In the genomic region with DNA sequence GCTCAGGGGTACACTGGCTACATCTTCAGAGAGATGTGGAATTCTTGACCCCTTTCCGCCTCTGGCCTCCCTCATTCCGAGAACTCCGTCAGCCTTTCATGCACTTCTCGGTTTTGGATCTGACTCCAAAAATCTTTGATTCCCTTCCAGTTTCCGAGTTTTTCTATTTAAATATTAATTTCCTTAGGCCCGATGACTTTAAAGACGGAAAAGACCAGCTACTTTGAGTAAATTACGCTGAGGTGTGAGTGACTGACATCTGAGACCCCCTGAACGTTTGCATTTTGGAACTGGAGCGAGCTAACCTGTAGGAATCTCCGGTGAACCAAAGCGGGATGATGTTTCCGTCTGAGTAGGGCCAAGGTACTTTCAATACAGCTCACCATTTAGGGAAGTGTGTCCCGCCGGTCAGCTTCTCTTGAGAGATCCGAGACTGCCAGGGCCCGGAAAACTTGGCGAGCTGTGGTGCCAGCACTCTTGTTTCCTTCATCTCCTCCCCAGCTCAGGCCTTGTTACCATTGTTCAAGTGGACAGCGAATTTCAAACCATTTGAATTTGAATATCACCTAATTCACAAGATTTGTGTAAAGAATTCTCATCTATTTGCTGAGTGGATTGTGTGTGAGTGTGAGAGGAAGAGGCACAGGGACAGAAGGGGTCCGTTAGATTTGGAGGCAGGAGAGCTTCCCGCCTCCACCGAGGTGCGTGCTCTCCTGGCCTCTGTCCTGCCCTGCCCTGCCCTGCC, we compare ENCODE assay signal across 1 cellular context.
TF ChIP-seq lines count a peak whose summit lies in the region.

No MANE protein-coding gene starts in this region.

TF ChIP-seq in WTC11, 78 proteins besides CTCF, POLR2A, EP300 and RAD21 (continued from another document):
- TF ChIP-seq, protein P1, sequence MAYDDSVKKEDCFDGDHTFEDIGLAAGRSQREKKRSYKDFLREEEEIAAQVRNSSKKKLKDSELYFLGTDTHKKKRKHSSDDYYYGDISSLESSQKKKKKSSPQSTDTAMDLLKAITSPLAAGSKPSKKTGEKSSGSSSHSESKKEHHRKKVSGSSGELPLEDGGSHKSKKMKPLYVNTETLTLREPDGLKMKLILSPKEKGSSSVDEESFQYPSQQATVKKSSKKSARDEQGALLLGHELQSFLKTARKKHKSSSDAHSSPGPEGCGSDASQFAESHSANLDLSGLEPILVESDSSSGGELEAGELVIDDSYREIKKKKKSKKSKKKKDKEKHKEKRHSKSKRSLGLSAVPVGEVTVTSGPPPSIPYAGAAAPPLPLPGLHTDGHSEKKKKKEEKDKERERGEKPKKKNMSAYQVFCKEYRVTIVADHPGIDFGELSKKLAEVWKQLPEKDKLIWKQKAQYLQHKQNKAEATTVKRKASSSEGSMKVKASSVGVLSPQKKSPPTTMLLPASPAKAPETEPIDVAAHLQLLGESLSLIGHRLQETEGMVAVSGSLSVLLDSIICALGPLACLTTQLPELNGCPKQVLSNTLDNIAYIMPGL (CRISPR knock-in tag; IDR thresholded peaks at IDR 0.05), result no peak
- TF ChIP-seq CREM (CRISPR knock-in tag; IDR thresholded peaks at IDR 0.05) (no peak), TEAD4 (CRISPR knock-in tag; IDR thresholded peaks at IDR 0.05) (no peak), JUN (CRISPR knock-in tag; IDR thresholded peaks at IDR 0.05) (no peak), ZNF396 (CRISPR knock-in tag; IDR thresholded peaks at IDR 0.05; ENCODE audit: borderline replicate concordance) (no peak), ZNF219 (CRISPR knock-in tag; IDR thresholded peaks at IDR 0.05; ENCODE audit: borderline replicate concordance) (no peak), ZBTB21 (CRISPR knock-in tag; IDR thresholded peaks at IDR 0.05; ENCODE audit: borderline replicate concordance) (no peak)
- TF ChIP-seq, protein P2, sequence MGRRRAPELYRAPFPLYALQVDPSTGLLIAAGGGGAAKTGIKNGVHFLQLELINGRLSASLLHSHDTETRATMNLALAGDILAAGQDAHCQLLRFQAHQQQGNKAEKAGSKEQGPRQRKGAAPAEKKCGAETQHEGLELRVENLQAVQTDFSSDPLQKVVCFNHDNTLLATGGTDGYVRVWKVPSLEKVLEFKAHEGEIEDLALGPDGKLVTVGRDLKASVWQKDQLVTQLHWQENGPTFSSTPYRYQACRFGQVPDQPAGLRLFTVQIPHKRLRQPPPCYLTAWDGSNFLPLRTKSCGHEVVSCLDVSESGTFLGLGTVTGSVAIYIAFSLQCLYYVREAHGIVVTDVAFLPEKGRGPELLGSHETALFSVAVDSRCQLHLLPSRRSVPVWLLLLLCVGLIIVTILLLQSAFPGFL (CRISPR knock-in tag; IDR thresholded peaks at IDR 0.05; ENCODE audit: borderline replicate concordance), result no peak
- TF ChIP-seq, protein P3, sequence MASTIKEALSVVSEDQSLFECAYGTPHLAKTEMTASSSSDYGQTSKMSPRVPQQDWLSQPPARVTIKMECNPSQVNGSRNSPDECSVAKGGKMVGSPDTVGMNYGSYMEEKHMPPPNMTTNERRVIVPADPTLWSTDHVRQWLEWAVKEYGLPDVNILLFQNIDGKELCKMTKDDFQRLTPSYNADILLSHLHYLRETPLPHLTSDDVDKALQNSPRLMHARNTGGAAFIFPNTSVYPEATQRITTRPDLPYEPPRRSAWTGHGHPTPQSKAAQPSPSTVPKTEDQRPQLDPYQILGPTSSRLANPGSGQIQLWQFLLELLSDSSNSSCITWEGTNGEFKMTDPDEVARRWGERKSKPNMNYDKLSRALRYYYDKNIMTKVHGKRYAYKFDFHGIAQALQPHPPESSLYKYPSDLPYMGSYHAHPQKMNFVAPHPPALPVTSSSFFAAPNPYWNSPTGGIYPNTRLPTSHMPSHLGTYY (CRISPR knock-in tag; IDR thresholded peaks at IDR 0.05), result no peak
